Comparison of ENCODE assay signal across 8 cellular contexts in the genomic region with DNA sequence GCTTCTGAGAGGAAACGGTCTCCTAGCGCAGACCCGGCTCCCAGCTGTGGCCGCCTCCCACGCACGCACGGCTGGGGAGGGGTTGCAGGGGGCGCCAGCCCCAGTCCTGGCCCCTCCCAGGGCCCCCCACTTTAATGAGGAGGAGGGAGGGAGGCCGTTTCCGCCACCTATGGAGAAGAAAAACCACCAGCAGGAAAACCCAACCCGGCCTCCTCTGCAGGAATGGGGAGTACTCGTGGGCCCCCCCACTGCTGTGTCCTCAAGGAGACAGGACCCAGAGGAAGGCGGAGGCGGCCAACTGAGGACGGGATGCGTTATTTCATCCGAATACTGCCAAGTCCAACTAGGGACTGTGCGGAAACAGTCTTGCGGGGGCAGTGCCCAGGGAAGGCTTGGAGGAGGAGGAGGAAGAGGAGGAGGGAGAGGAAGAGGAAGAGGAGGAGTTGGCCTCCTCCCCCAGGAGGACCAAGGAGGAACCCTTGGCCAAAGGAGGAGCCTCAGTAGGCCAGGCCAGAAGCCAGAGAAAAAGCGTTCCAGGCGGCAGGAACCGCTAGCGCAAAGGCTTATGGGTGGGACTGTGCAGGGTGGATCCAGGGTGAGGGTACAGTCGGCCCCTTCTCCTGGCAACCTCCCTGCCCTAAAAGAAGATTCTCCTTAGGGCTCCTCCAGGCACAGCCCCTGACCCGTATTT. TPM values are rescaled to one million over a fixed set of nuclear protein-coding genes. Genes with fewer than 3 reads are reported as not detected.
DNase-seq lines count a peak whose midpoint lies in the region; ATAC-seq, FAIRE-seq and TF ChIP-seq lines count a peak whose summit lies in the region.

No MANE protein-coding gene starts in this region.

- H3K4me3 ChIP-seq in astrocyte (ENCODE audit: insufficient read depth, low read depth, low read length) (peak overlapping the region; percentile 14), left lung (peak overlapping the region; percentile 24 to 37), testis (peak overlapping the region in 1 of 2 donors; percentile 57)

- H3K36me3 Mint-ChIP-seq in astrocyte (ENCODE audit: low read depth, unreplicated experiment) = no peaks in the 10 kb centered on the region

- peaks cover 15% of the 10 kb centered on the region for H3K27me3 Mint-ChIP-seq in astrocyte (ENCODE audit: low read depth, unreplicated experiment)

- intact Hi-C loops in left lung (cut with DNase I) = no loop called here
- intact Hi-C loops in testis (cut with DNase I; ENCODE audit: low total_unique reads) = no loop called here

- no peak for TF ChIP-seq POLR2A in testis (IDR thresholded peaks at IDR 0.05)

- H3K9me3 ChIP-seq in astrocyte (ENCODE audit: insufficient read depth, low read depth, low read length) (no peaks in the 10 kb centered on the region), left lung (no peaks in the 10 kb centered on the region), testis (no peaks in the 10 kb centered on the region)

- FAIRE-seq in astrocyte (lab: Jason Lieb, UNC) = no peak

- H3K4me1 Mint-ChIP-seq in astrocyte (ENCODE audit: low read depth, unreplicated experiment) = peaks cover 10% of the 10 kb centered on the region

- H3K4me2 ChIP-seq in astrocyte (ENCODE audit: low read length) = peak overlapping the region; percentile 72

- H3K4me3 Mint-ChIP-seq in astrocyte (ENCODE audit: unreplicated experiment) = no peak overlapping the region

- H3K27me3 ChIP-seq in astrocyte (ENCODE audit: insufficient read depth, low read length) = no peaks in the 10 kb centered on the region
- peaks cover 0 to 37% of the 10 kb centered on the region in 2 donors for H3K27me3 ChIP-seq in left lung
- H3K27me3 ChIP-seq in testis = no peaks in the 10 kb centered on the region

- H3K27ac ChIP-seq in astrocyte (ENCODE audit: low read depth, low read length) (peak overlapping the region; percentile 86), left lung (peak overlapping the region; percentile 96 to 98), testis (peak overlapping the region; percentile 92 to 93)

- peak overlapping the region; percentile 60 for H2AFZ ChIP-seq in astrocyte (ENCODE audit: low read depth, low read length)

- H3K4me1 ChIP-seq in astrocyte (ENCODE audit: insufficient read depth, low read length) (peaks cover 50% of the 10 kb centered on the region), left lung (peaks cover 42 to 64% of the 10 kb centered on the region in 2 donors), testis (peaks cover 46% of the 10 kb centered on the region)

- peaks cover 10% of the 10 kb centered on the region for H3K79me2 ChIP-seq in astrocyte (ENCODE audit: insufficient read depth, low read length)

- peaks cover 5% of the 10 kb centered on the region for H4K20me1 ChIP-seq in astrocyte (ENCODE audit: insufficient read depth, low read length)

- H3K27ac Mint-ChIP-seq in astrocyte (ENCODE audit: unreplicated experiment) = no peak overlapping the region

- ATAC-seq in left lung (peak; percentile 2), HG03460 (IDR thresholded peaks at IDR 0.05; ENCODE audit: unreplicated experiment) (no peak)

- WGBS in testis, 2 donors = 1 to 2% methylated on average over 25 of the region's 25 CpGs

- no peaks in the 10 kb centered on the region for H3K36me3 ChIP-seq in astrocyte (ENCODE audit: insufficient read depth, low read length)
- H3K36me3 ChIP-seq in left lung = no peaks in the 10 kb centered on the region
- H3K36me3 ChIP-seq in testis (ENCODE audit: low read depth, missing control alignments) = no peaks in the 10 kb centered on the region

- DNase-seq in CD1c-positive myeloid dendritic cell (ENCODE audit: extremely low spot score) (peak; percentile 85), MV-4-11 (lab: John Stamatoyannopoulos, UW) (peak; percentile 94), astrocyte (ENCODE audit: low read depth) (peak; percentile 25), left lung (peak; percentile 82 to 83), testis (peak; percentile 83), NCI-H1930 (lab: John Stamatoyannopoulos, UW) (no peak), islet precursor cell (no peak)

- no peaks in the 10 kb centered on the region for H3K9me3 Mint-ChIP-seq in astrocyte (ENCODE audit: unreplicated experiment)

- TF ChIP-seq CTCF in astrocyte (IDR thresholded peaks at IDR 0.05; ENCODE audit: insufficient read depth, low read depth, low read length) (no peak), left lung (IDR thresholded peaks at IDR 0.05) (no peak), testis (IDR thresholded peaks at IDR 0.05) (no peak)

- H3K9ac ChIP-seq in astrocyte (ENCODE audit: low read length) = peak overlapping the region; percentile 31

RNA-seq across cellular contexts. Expression of a gene that starts 3.9 kb away (rescaled TPM):
- total RNA-seq in astrocyte (51.2 and 56.6 TPM in 2 replicates), left lung (10 to 100 TPM; 49.8 to 79.9 TPM), testis (100 to 1,000 TPM in 1 of 2 donors, 10 to 100 TPM in 1; 90.3 to 118 TPM)
- 80.5 TPM for polyA plus RNA-seq in testis (ENCODE audit: insufficient read depth, low read depth, low replicate concordance)

RNA-seq across cellular contexts. Expression of a gene that starts 17.9 kb away (rescaled TPM):
- not detected in 2 replicates for total RNA-seq in astrocyte
- 10 to 100 TPM; 14.4 to 53.7 TPM for total RNA-seq in left lung
- 1 to 10 TPM; 1.6 to 4.0 TPM for total RNA-seq in testis
- polyA plus RNA-seq in testis (ENCODE audit: insufficient read depth, low read depth, low replicate concordance) = 3.4 TPM

RNA-seq across cellular contexts. Expression of a gene that starts 22.6 kb away (rescaled TPM):
- total RNA-seq in astrocyte = 128 and 153 TPM in 2 replicates
- 10 to 100 TPM; 22.8 to 43.9 TPM for total RNA-seq in left lung
- total RNA-seq in testis = 1,000 to 10,000 TPM in 1 of 2 donors, 100 to 1,000 TPM in 1; 1,000 to 1,122 TPM
- polyA plus RNA-seq in testis (ENCODE audit: insufficient read depth, low read depth, low replicate concordance) = 493 TPM

RNA-seq across cellular contexts. Expression of a gene that starts 29.4 kb away (rescaled TPM):
- total RNA-seq in astrocyte (20.5 and 23.2 TPM in 2 replicates), left lung (100 to 1,000 TPM in 1 of 2 donors, 10 to 100 TPM in 1; 99.0 to 180 TPM), testis (1 to 10 TPM in 1 of 2 donors, under 1 TPM in 1; 0.93 to 2.5 TPM)
- polyA plus RNA-seq in testis (ENCODE audit: insufficient read depth, low read depth, low replicate concordance) = 1.0 TPM

Comparison
In these comparisons a context has a peak if more than half of its experiments do, and no peak if none do; other contexts are left out.
1. DNase-seq: peak in CD1c-positive myeloid dendritic cell (single experiment), MV-4-11 (single experiment), astrocyte (single experiment), left lung (2 of 2) and testis (single experiment); none in NCI-H1930 (0 of 2) and islet precursor cell (single experiment).
2. Peak in every context shown above with its lines, with median percentiles within 50 percentile points of each other: H3K27ac ChIP-seq.